In genomic region chr22:30495041-30495784, GRCh38 we compare ENCODE assay signal across 9 cellular contexts. TPM values are rescaled to one million over a fixed set of nuclear protein-coding genes. Genes with fewer than 3 reads are reported as not detected.
"Had no signal": no experiment of that assay in that cellular context is flagged by ENCODE, and none has a peak within 500 bp of the region (broad histone marks: within the 10 kb centered on the region; RNA-seq: fewer than 3 reads in every experiment).

No MANE protein-coding gene starts in this region.

- H3K27ac Mint-ChIP-seq: GM23338, H9 had no signal

- H3K4me3 ChIP-seq: GM23338, K562 had no signal

- DNase-seq: H9, HCEC 1CT, IMR-90 had no signal

- H3K9me3 Mint-ChIP-seq: GM23338, H9 had no signal

- H3K27ac ChIP-seq: HL-60 had no signal

- FAIRE-seq: H1, H54, K562 had no signal

- H3K4me2 ChIP-seq: GM23338 had no signal

- H2AFZ ChIP-seq: GM23338 had no signal

- ATAC-seq: GM23338, K562 had no signal

- H3K4me3 Mint-ChIP-seq: GM23338, H9 had no signal

RNA-seq across cellular contexts. Expression of gene SEC14L4, which starts 10.3 kb away (rescaled TPM):
- total RNA-seq: HT1080, IMR-90, K562 had no signal
- polyA plus RNA-seq: IMR-90 had no signal

RNA-seq across cellular contexts. Expression of gene SEC14L3, which starts 23.4 kb away (rescaled TPM):
- total RNA-seq: GM23338, H1, H9, HT1080, IMR-90, K562 had no signal
- polyA plus RNA-seq: GM23338, H1, IMR-90, K562 had no signal

RNA-seq across cellular contexts. Expression of gene SEC14L6, which starts 51.3 kb away (rescaled TPM):
- total RNA-seq: HT1080, IMR-90 had no signal
